In genomic region chr15:29621626-29622025, GRCh38 we compare ENCODE assay signal across 16 cellular contexts.
DNase-seq lines count a peak whose midpoint lies in the region; ATAC-seq and TF ChIP-seq lines count a peak whose summit lies in the region.
"Had no signal": no experiment of that assay in that cellular context is flagged by ENCODE, and none has a peak within 500 bp of the region (broad histone marks: within the 10 kb centered on the region; RNA-seq: fewer than 3 reads in every experiment).

No MANE protein-coding gene starts in this region.

- no peaks in the 10 kb centered on the region for H3K4me1 Mint-ChIP-seq in T-helper 2 cell treated with Interferon-gamma antibody and Interleukin-4, amounts not matched to agents 5 μg/mL and 100 μg/mL, for 36 hours (ENCODE audit: low read depth)
- H3K4me1 Mint-ChIP-seq: B cell had no signal

- H3K27ac ChIP-seq in prostate gland, result no peak overlapping the region
- H3K27ac ChIP-seq: BLaER1 treated with 17β-estradiol and CSF1 and Interleukin-3, amounts not matched to agents 10 nM and 100 nM; C4-2B had no signal

- no peak for TF ChIP-seq CTCF in cardiac fibroblast (IDR thresholded peaks at IDR 0.05; ENCODE audit: low read depth, low read length)
- TF ChIP-seq CTCF in fibroblast of pulmonary artery (IDR thresholded peaks at IDR 0.05; ENCODE audit: low read length, missing control alignments), result no peak
- TF ChIP-seq CTCF in prostate gland (IDR thresholded peaks at IDR 0.05), result no peak

- WGBS in prostate gland, result 82% methylated on average over 5 of the region's 5 CpGs

- H3K36me3 Mint-ChIP-seq in T-helper 2 cell treated with Interferon-gamma antibody and Interleukin-4, amounts not matched to agents 5 μg/mL and 100 μg/mL, for 36 hours (ENCODE audit: low read depth), result no peaks in the 10 kb centered on the region
- H3K36me3 Mint-ChIP-seq: CD8-positive, alpha-beta T cell had no signal

- no peak overlapping the region for H3K27ac Mint-ChIP-seq in T-helper 2 cell treated with Interferon-gamma antibody and Interleukin-4, amounts not matched to agents 5 μg/mL and 100 μg/mL, for 36 hours
- H3K27ac Mint-ChIP-seq: B cell; CD4-positive, alpha-beta T cell; CD8-positive, alpha-beta T cell had no signal

- H3K27me3 ChIP-seq in prostate gland (replicated peaks; ENCODE audit: insufficient read depth), result no peaks in the 10 kb centered on the region
- H3K27me3 ChIP-seq: BLaER1 treated with 17β-estradiol and CSF1 and Interleukin-3, amounts not matched to agents 10 nM and 100 nM had no signal

- no peaks in the 10 kb centered on the region for H3K9me3 Mint-ChIP-seq in T-helper 2 cell treated with Interferon-gamma antibody and Interleukin-4, amounts not matched to agents 5 μg/mL and 100 μg/mL, for 36 hours
- H3K9me3 Mint-ChIP-seq: CD4-positive, alpha-beta T cell had no signal

- H3K4me3 ChIP-seq in cardiac fibroblast (replicated peaks in 1 of 2; ENCODE audit: low read depth in 2 of 2, low read length in 2 of 2), result no peak overlapping the region
- H3K4me3 ChIP-seq in fibroblast of pulmonary artery (replicated peaks; ENCODE audit: low read depth, low read length), result no peak overlapping the region
- H3K4me3 ChIP-seq in prostate gland, result no peak overlapping the region
- H3K4me3 ChIP-seq: BLaER1 treated with 17β-estradiol and CSF1 and Interleukin-3, amounts not matched to agents 10 nM and 100 nM had no signal

- no peak overlapping the region for H3K4me3 Mint-ChIP-seq in T-helper 2 cell treated with Interferon-gamma antibody and Interleukin-4, amounts not matched to agents 5 μg/mL and 100 μg/mL, for 36 hours
- H3K4me3 Mint-ChIP-seq: B cell; CD4-positive, alpha-beta T cell; CD8-positive, alpha-beta T cell had no signal

- intact Hi-C loops in prostate gland (cut with DNase I), result no loop called here

- H3K9me3 ChIP-seq in prostate gland, result no peaks in the 10 kb centered on the region
- H3K9me3 ChIP-seq: Caco-2 had no signal

- DNase-seq in cardiac fibroblast (ENCODE audit: low read depth in 2 of 2) (peak; percentile 7 to 69), fibroblast of pulmonary artery (ENCODE audit: low read depth) (peak; percentile 45), prostate gland (ENCODE audit: low spot score) (no peak)
- no peak for DNase-seq in T-helper 2 cell treated with Interferon-gamma antibody and Interleukin-4, amounts not matched to agents 5 μg/mL and 100 μg/mL, for 36 hours (ENCODE audit: low spot score)
- DNase-seq: 8988T; AML-193; Caco-2; Calu3; CD4-positive, alpha-beta T cell; CD8-positive, alpha-beta T cell; DMS79 treated with DMSO at 0.1 percent for 48 hours; GF-D8 had no signal

- no peak for TF ChIP-seq POLR2A in prostate gland (IDR thresholded peaks at IDR 0.05)

- no peaks in the 10 kb centered on the region for H3K4me1 ChIP-seq in prostate gland (replicated peaks)
- H3K4me1 ChIP-seq: Caco-2 had no signal

- H3K36me3 ChIP-seq in prostate gland, result no peaks in the 10 kb centered on the region
- H3K36me3 ChIP-seq: BLaER1 treated with 17β-estradiol and CSF1 and Interleukin-3, amounts not matched to agents 10 nM and 100 nM had no signal

- no peak for ATAC-seq in HG03196 (IDR thresholded peaks at IDR 0.05; ENCODE audit: unreplicated experiment)
- ATAC-seq: CD8-positive, alpha-beta T cell had no signal

- no peaks in the 10 kb centered on the region for H3K27me3 Mint-ChIP-seq in T-helper 2 cell treated with Interferon-gamma antibody and Interleukin-4, amounts not matched to agents 5 μg/mL and 100 μg/mL, for 36 hours (ENCODE audit: low read depth)
- H3K27me3 Mint-ChIP-seq: B cell had no signal

Comparison
In these comparisons a context has a peak if more than half of its experiments do, and no peak if none do; other contexts are left out.
1. DNase-seq: peak in cardiac fibroblast (2 of 2) and fibroblast of pulmonary artery (single experiment); none in T-helper 2 cell treated with Interferon-gamma antibody and Interleukin-4, amounts not matched to agents 5 μg/mL and 100 μg/mL, for 36 hours (single experiment) and prostate gland (single experiment).